Comparison of ENCODE assay signal across 9 cellular contexts in genomic region chr14:81519200-81519998, GRCh38. TPM values are rescaled to one million over a fixed set of nuclear protein-coding genes. Genes with fewer than 3 reads are reported as not detected.
DNase-seq lines count a peak whose midpoint lies in the region; ATAC-seq, FAIRE-seq and TF ChIP-seq lines count a peak whose summit lies in the region.
"Had no signal": no experiment of that assay in that cellular context is flagged by ENCODE, and none has a peak within 500 bp of the region (broad histone marks: within the 10 kb centered on the region; RNA-seq: fewer than 3 reads in every experiment).

No MANE protein-coding gene starts in this region.

- peak overlapping the region; percentile 39 for H3K4me3 Mint-ChIP-seq in activated CD4-positive, alpha-beta T cell treated with anti-CD3 and anti-CD28 coated beads, Interleukin-2, amount 10 ng/mL, durations not matched to agents 24 days and 14 days
- peak overlapping the region; percentile 13 for H3K4me3 Mint-ChIP-seq in activated T-helper 2 cell treated with anti-CD3 and anti-CD28 coated beads, Interferon-gamma antibody, Interleukin-2, Interleukin-4, amounts not matched to agents 10 μg/mL and 5 μg/mL and 100 μg/mL, durations not matched to agents 14 hours and 24 hours and 36 hours (ENCODE audit: low read depth)

- TF ChIP-seq CTCF in liver (IDR thresholded peaks at IDR 0.05; ENCODE audit: low read depth, low read length, missing input control) (no peak), uterus (IDR thresholded peaks at IDR 0.05) (no peak), D721Med (IDR thresholded peaks at IDR 0.05; ENCODE audit: insufficient read depth, missing control alignments) (no peak)

- H3K27me3 Mint-ChIP-seq in activated CD4-positive, alpha-beta T cell treated with anti-CD3 and anti-CD28 coated beads, Interleukin-2, amount 10 ng/mL, durations not matched to agents 24 days and 14 days: no peaks in the 10 kb centered on the region
- no peaks in the 10 kb centered on the region for H3K27me3 Mint-ChIP-seq in activated T-helper 2 cell treated with anti-CD3 and anti-CD28 coated beads, Interferon-gamma antibody, Interleukin-2, Interleukin-4, amounts not matched to agents 10 μg/mL and 5 μg/mL and 100 μg/mL, durations not matched to agents 14 hours and 24 hours and 36 hours (ENCODE audit: low read depth)

- H3K36me3 ChIP-seq in liver (ENCODE audit: control insufficient read depth in 4 of 4, insufficient read depth in 3 of 4, low read depth in 1 of 4, low read length in 3 of 4) (peaks cover 6 to 21% (median 16%) of the 10 kb centered on the region in 4 donors), uterus (no peaks in the 10 kb centered on the region)

- H3K9ac ChIP-seq in liver (ENCODE audit: low read depth in 1 of 2, low read length in 2 of 2): no peak overlapping the region

- intact Hi-C loops in activated CD4-positive, alpha-beta T cell treated with anti-CD3 and anti-CD28 coated beads, Interleukin-2, amount 10 ng/mL, durations not matched to agents 24 days and 14 days (cut with micrococcal nuclease): no loop called here
- intact Hi-C loops in activated T-helper 2 cell treated with anti-CD3 and anti-CD28 coated beads, Interferon-gamma antibody, Interleukin-2, Interleukin-4, amounts not matched to agents 10 μg/mL and 5 μg/mL and 100 μg/mL, durations not matched to agents 14 hours and 24 hours and 36 hours (cut with micrococcal nuclease): loop anchor here (2.0 to 5.0 kb wide), 2 partner anchors 13 to 47 kb away; partner anchors contain the start of gene SEL1L
- intact Hi-C loops in uterus (cut with DNase I; ENCODE audit: low total_unique reads): no loop called here

- no peak for TF ChIP-seq POLR2A in uterus (IDR thresholded peaks at IDR 0.05)

- H3K36me3 Mint-ChIP-seq in activated CD4-positive, alpha-beta T cell treated with anti-CD3 and anti-CD28 coated beads, Interleukin-2, amount 10 ng/mL, durations not matched to agents 24 days and 14 days (ENCODE audit: low read depth): peaks cover 67% of the 10 kb centered on the region
- H3K36me3 Mint-ChIP-seq in activated T-helper 2 cell treated with anti-CD3 and anti-CD28 coated beads, Interferon-gamma antibody, Interleukin-2, Interleukin-4, amounts not matched to agents 10 μg/mL and 5 μg/mL and 100 μg/mL, durations not matched to agents 14 hours and 24 hours and 36 hours (ENCODE audit: low read depth): peaks cover 69% of the 10 kb centered on the region

- H3K27me3 ChIP-seq in liver (ENCODE audit: control insufficient read depth in 4 of 4, insufficient read depth in 4 of 4, low read length in 3 of 4) (no peaks in the 10 kb centered on the region), uterus (no peaks in the 10 kb centered on the region)

- peak; percentile 74 for DNase-seq in activated CD4-positive, alpha-beta T cell treated with anti-CD3 and anti-CD28 coated beads, Interleukin-2, amount 10 ng/mL, durations not matched to agents 24 days and 14 days
- no peak for DNase-seq in activated CD4-positive, alpha-beta T cell treated with anti-CD3 and anti-CD28 coated beads, Interleukin-2, amount 50 U/mL, for 4 hours
- DNase-seq in activated T-helper 2 cell treated with anti-CD3 and anti-CD28 coated beads, Interferon-gamma antibody, Interleukin-2, Interleukin-4, amounts not matched to agents 10 μg/mL and 5 μg/mL and 100 μg/mL, durations not matched to agents 14 hours and 24 hours and 36 hours (ENCODE audit: low spot score): no peak
- no peak for DNase-seq in uterus
- DNase-seq in D721Med (ENCODE audit: insufficient read length, low spot score): no peak
- no peak for DNase-seq in NCI-H2196 (lab: John Stamatoyannopoulos, UW; ENCODE audit: unreplicated experiment)

- peaks cover 34% of the 10 kb centered on the region for H3K4me1 Mint-ChIP-seq in activated CD4-positive, alpha-beta T cell treated with anti-CD3 and anti-CD28 coated beads, Interleukin-2, amount 10 ng/mL, durations not matched to agents 24 days and 14 days
- peaks cover 22% of the 10 kb centered on the region for H3K4me1 Mint-ChIP-seq in activated T-helper 2 cell treated with anti-CD3 and anti-CD28 coated beads, Interferon-gamma antibody, Interleukin-2, Interleukin-4, amounts not matched to agents 10 μg/mL and 5 μg/mL and 100 μg/mL, durations not matched to agents 14 hours and 24 hours and 36 hours (ENCODE audit: low read depth)

- H3K4me1 ChIP-seq in liver (ENCODE audit: control insufficient read depth in 4 of 4, insufficient read depth in 4 of 4, low read length in 3 of 4): peaks cover 25 to 51% (median 35%) of the 10 kb centered on the region in 4 donors
- peaks cover 5 to 6% of the 10 kb centered on the region in 2 donors for H3K4me1 ChIP-seq in uterus

- H3K4me3 ChIP-seq in liver (ENCODE audit: low read depth in 1 of 3, low read length in 3 of 3) (no peak overlapping the region), uterus (no peak overlapping the region)

- no peaks in the 10 kb centered on the region for H3K9me3 Mint-ChIP-seq in activated CD4-positive, alpha-beta T cell treated with anti-CD3 and anti-CD28 coated beads, Interleukin-2, amount 10 ng/mL, durations not matched to agents 24 days and 14 days
- no peaks in the 10 kb centered on the region for H3K9me3 Mint-ChIP-seq in activated T-helper 2 cell treated with anti-CD3 and anti-CD28 coated beads, Interferon-gamma antibody, Interleukin-2, Interleukin-4, amounts not matched to agents 10 μg/mL and 5 μg/mL and 100 μg/mL, durations not matched to agents 14 hours and 24 hours and 36 hours

- no peaks in the 10 kb centered on the region for H3K9me3 ChIP-seq in liver (ENCODE audit: control insufficient read depth in 4 of 4, low read length in 3 of 4)
- H3K9me3 ChIP-seq in uterus: no peaks in the 10 kb centered on the region

- 78% methylated on average over 3 of the region's 3 CpGs for WGBS in liver

- peak; percentile 74 for ATAC-seq in HG03175 (IDR thresholded peaks at IDR 0.05; ENCODE audit: unreplicated experiment)

- H3K27ac ChIP-seq in liver (ENCODE audit: low read depth in 1 of 2, low read length in 2 of 2) (peak overlapping the region; percentile 57 to 68), uterus (peak overlapping the region; percentile 20 to 95)

- TF ChIP-seq RAD21 in liver (IDR thresholded peaks at IDR 0.05): no peak

- H3K27ac Mint-ChIP-seq in activated CD4-positive, alpha-beta T cell treated with anti-CD3 and anti-CD28 coated beads, Interleukin-2, amount 10 ng/mL, durations not matched to agents 24 days and 14 days: peak overlapping the region; percentile 89
- H3K27ac Mint-ChIP-seq in activated T-helper 2 cell treated with anti-CD3 and anti-CD28 coated beads, Interferon-gamma antibody, Interleukin-2, Interleukin-4, amounts not matched to agents 10 μg/mL and 5 μg/mL and 100 μg/mL, durations not matched to agents 14 hours and 24 hours and 36 hours: peak overlapping the region; percentile 70

- FAIRE-seq in D721Med (lab: Jason Lieb, UNC): no peak
- FAIRE-seq: keratinocyte had no signal

TF ChIP-seq in liver, 16 proteins besides CTCF, POLR2A, EP300 and RAD21 (continues in another document):
- TF ChIP-seq, protein P1, sequence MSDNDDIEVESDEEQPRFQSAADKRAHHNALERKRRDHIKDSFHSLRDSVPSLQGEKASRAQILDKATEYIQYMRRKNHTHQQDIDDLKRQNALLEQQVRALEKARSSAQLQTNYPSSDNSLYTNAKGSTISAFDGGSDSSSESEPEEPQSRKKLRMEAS (IDR thresholded peaks at IDR 0.05): peak; percentile 67
- TF ChIP-seq JUND (IDR thresholded peaks at IDR 0.05) (no peak), NR2F2 (IDR thresholded peaks at IDR 0.05) (no peak), SP1 (IDR thresholded peaks at IDR 0.05) (peak; percentile 39), TAF1 (conservative IDR thresholded peaks at IDR 0.05) (no peak), HNF4A (conservative IDR thresholded peaks at IDR 0.05) (no peak), HNF4G (IDR thresholded peaks at IDR 0.05) (no peak), YY1 (IDR thresholded peaks at IDR 0.05) (peak; percentile 16), FOXA2 (IDR thresholded peaks at IDR 0.05) (no peak), FOXA1 (IDR thresholded peaks at IDR 0.05) (no peak), GABPA (IDR thresholded peaks at IDR 0.05 in 1 of 2, conservative IDR thresholded peaks at IDR 0.05 in 1 of 2) (peak; percentile 13 to 44), EGR1 (IDR thresholded peaks at IDR 0.05; ENCODE audit: low read depth in 2 of 2) (no peak), RXRA (IDR thresholded peaks at IDR 0.05) (peak in 1 of 2 donors; percentile 48)
- TF ChIP-seq, protein P2, sequence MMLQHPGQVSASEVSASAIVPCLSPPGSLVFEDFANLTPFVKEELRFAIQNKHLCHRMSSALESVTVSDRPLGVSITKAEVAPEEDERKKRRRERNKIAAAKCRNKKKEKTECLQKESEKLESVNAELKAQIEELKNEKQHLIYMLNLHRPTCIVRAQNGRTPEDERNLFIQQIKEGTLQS (IDR thresholded peaks at IDR 0.05): no peak
- TF ChIP-seq, protein P3, sequence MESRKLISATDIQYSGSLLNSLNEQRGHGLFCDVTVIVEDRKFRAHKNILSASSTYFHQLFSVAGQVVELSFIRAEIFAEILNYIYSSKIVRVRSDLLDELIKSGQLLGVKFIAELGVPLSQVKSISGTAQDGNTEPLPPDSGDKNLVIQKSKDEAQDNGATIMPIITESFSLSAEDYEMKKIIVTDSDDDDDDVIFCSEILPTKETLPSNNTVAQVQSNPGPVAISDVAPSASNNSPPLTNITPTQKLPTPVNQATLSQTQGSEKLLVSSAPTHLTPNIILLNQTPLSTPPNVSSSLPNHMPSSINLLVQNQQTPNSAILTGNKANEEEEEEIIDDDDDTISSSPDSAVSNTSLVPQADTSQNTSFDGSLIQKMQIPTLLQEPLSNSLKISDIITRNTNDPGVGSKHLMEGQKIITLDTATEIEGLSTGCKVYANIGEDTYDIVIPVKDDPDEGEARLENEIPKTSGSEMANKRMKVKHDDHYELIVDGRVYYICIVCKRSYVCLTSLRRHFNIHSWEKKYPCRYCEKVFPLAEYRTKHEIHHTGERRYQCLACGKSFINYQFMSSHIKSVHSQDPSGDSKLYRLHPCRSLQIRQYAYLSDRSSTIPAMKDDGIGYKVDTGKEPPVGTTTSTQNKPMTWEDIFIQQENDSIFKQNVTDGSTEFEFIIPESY (IDR thresholded peaks at IDR 0.05): peak; percentile 38

RNA-seq across cellular contexts. Expression of gene SEL1L, which starts 14.3 kb away (rescaled TPM):
- total RNA-seq in activated CD4-positive, alpha-beta T cell treated with anti-CD3 and anti-CD28 coated beads, Interleukin-2, amount 10 ng/mL, durations not matched to agents 24 days and 14 days: 57.4 and 58.8 TPM in 2 replicates
- 51.7 and 52.6 TPM in 2 replicates for total RNA-seq in activated T-helper 2 cell treated with anti-CD3 and anti-CD28 coated beads, Interferon-gamma antibody, Interleukin-2, Interleukin-4, amounts not matched to agents 10 μg/mL and 5 μg/mL and 100 μg/mL, durations not matched to agents 14 hours and 24 hours and 36 hours
- 100 to 1,000 TPM in 1 of 2 donors, 10 to 100 TPM in 1; 44.9 to 117 TPM for total RNA-seq in liver
- 10 to 100 TPM; 40.7 to 46.3 TPM for polyA plus RNA-seq in liver
- 10 to 100 TPM; 38.2 to 80.5 (median 64.0) TPM for total RNA-seq in uterus
